In genomic region chr2:202387608-202388342, GRCh38 we compare ENCODE assay signal across 16 cellular contexts. TPM values are rescaled to one million over a fixed set of nuclear protein-coding genes. Genes with fewer than 3 reads are reported as not detected.
DNase-seq lines count a peak whose midpoint lies in the region; ATAC-seq and TF ChIP-seq lines count a peak whose summit lies in the region.
"Had no signal": no experiment of that assay in that cellular context is flagged by ENCODE, and none has a peak within 500 bp of the region (broad histone marks: within the 10 kb centered on the region; RNA-seq: fewer than 3 reads in every experiment).

No MANE protein-coding gene starts in this region.

- H3K9me2 ChIP-seq in GM23248 (ENCODE audit: insufficient read depth), result no peaks in the 10 kb centered on the region

- no peaks in the 10 kb centered on the region for H3K36me3 Mint-ChIP-seq in CD4-positive, CD25-positive, alpha-beta regulatory T cell
- no peaks in the 10 kb centered on the region for H3K36me3 Mint-ChIP-seq in activated T-cell treated with anti-CD3 and anti-CD28 coated beads, Interleukin-2, amount 50 U/mL, for 72 hours (ENCODE audit: insufficient read depth in 2 of 2)
- H3K36me3 Mint-ChIP-seq in endothelial cell (ENCODE audit: low read depth, unreplicated experiment), result peaks cover 4% of the 10 kb centered on the region

- ATAC-seq in CD4-positive, CD25-positive, alpha-beta regulatory T cell (ENCODE audit: low read depth in 2 of 2), result no peak
- ATAC-seq in activated T-cell treated with anti-CD3 and anti-CD28 coated beads, Interleukin-2, amount 50 U/mL, for 72 hours (replicated peaks in 1 of 2), result peak; percentile 26 to 54
- peak; percentile 34 to 51 for ATAC-seq in left cardiac atrium

- H3K79me2 ChIP-seq in GM23248 (ENCODE audit: insufficient read depth), result peaks cover 100% of the 10 kb centered on the region

- H2AFZ ChIP-seq in GM23248, result peak overlapping the region; percentile 10; the same call in 1 of the 2 replicates

- H3K4me3 Mint-ChIP-seq in CD4-positive, CD25-positive, alpha-beta regulatory T cell, result peak overlapping the region in 1 of 4 donors; percentile 28
- peak overlapping the region in 1 of 2 donors; percentile 37 for H3K4me3 Mint-ChIP-seq in activated T-cell treated with anti-CD3 and anti-CD28 coated beads, Interleukin-2, amount 50 U/mL, for 72 hours
- no peak overlapping the region for H3K4me3 Mint-ChIP-seq in endothelial cell (ENCODE audit: unreplicated experiment)
- H3K4me3 Mint-ChIP-seq: activated B cell treated with CpG ODN at 0.5 μM for 24 hours, CD14-positive monocyte had no signal

- TF ChIP-seq CTCF in endothelial cell (IDR thresholded peaks at IDR 0.05; ENCODE audit: unreplicated experiment) (no peak), vagina (IDR thresholded peaks at IDR 0.05) (no peak)

- H3K4me1 ChIP-seq in CD4-positive, CD25-positive, alpha-beta regulatory T cell (ENCODE audit: control insufficient read depth, insufficient read depth, low read length, poor library complexity, severe bottlenecking), result no peaks in the 10 kb centered on the region
- H3K4me1 ChIP-seq in GM23248 (ENCODE audit: insufficient read depth) (peaks cover 26% of the 10 kb centered on the region), vagina (peaks cover 44% of the 10 kb centered on the region)
- H3K4me1 ChIP-seq: Peyer's patch had no signal

- H3K4me1 Mint-ChIP-seq in CD4-positive, CD25-positive, alpha-beta regulatory T cell, result peaks cover 19 to 36% (median 26%) of the 10 kb centered on the region in 4 donors
- peaks cover 19% of the 10 kb centered on the region for H3K4me1 Mint-ChIP-seq in activated T-cell treated with anti-CD3 and anti-CD28 coated beads, Interleukin-2, amount 50 U/mL, for 72 hours (ENCODE audit: low read depth)
- H3K4me1 Mint-ChIP-seq in endothelial cell (ENCODE audit: unreplicated experiment), result peaks cover 20% of the 10 kb centered on the region

- no peaks in the 10 kb centered on the region for H3K9me3 ChIP-seq in CD4-positive, CD25-positive, alpha-beta regulatory T cell (ENCODE audit: control insufficient read depth in 2 of 2, low read length in 2 of 2)
- no peaks in the 10 kb centered on the region for H3K9me3 ChIP-seq in GM23248 (ENCODE audit: low read depth)
- no peaks in the 10 kb centered on the region for H3K9me3 ChIP-seq in vagina
- H3K9me3 ChIP-seq: Peyer's patch, thoracic aorta had no signal

- peaks cover 3% of the 10 kb centered on the region; the same call in 1 of the 2 replicates for H4K20me1 ChIP-seq in GM23248 (ENCODE audit: insufficient read depth)

- 0 out of 2 replicates have a peak overlapping the region, but pooled peaks have one; percentile 18 for H3K9ac ChIP-seq in GM23248

- H3K27ac Mint-ChIP-seq in CD4-positive, CD25-positive, alpha-beta regulatory T cell, result peak overlapping the region in 2 of 3 donors; percentile 20 to 33
- peak overlapping the region; percentile 81 for H3K27ac Mint-ChIP-seq in activated T-cell treated with anti-CD3 and anti-CD28 coated beads, Interleukin-2, amount 50 U/mL, for 72 hours
- no peak overlapping the region for H3K27ac Mint-ChIP-seq in endothelial cell (ENCODE audit: unreplicated experiment)
- H3K27ac Mint-ChIP-seq: activated B cell treated with CpG ODN at 0.5 μM for 24 hours had no signal

- no peak overlapping the region for H3K27ac ChIP-seq in CD4-positive, CD25-positive, alpha-beta regulatory T cell (ENCODE audit: insufficient read depth, low read length, poor library complexity, severe bottlenecking)
- H3K27ac ChIP-seq in GM23248, result peak overlapping the region; percentile 38
- H3K27ac ChIP-seq in vagina, result no peak overlapping the region
- H3K27ac ChIP-seq: Peyer's patch, thoracic aorta had no signal

- WGBS in GM23248 (ENCODE audit: low coverage in 1 of 2, low lambda C conversion rate in 2 of 2, missing lambda C conversion rate in 2 of 2), 2 experiments, result 34 to 35% methylated on average over 8 of the region's 8 CpGs

- intact Hi-C loops in left cardiac atrium (cut with DNase I), result no loop called here
- intact Hi-C loops in vagina (cut with DNase I), result no loop called here

- H3F3A ChIP-seq in GM23248 (ENCODE audit: insufficient read depth), result peaks cover 11% of the 10 kb centered on the region; the same call in 1 of the 2 replicates

- in situ Hi-C loops in GM23248 (cut with MboI), result no loop called here

- H3K4me3 ChIP-seq in CD4-positive, CD25-positive, alpha-beta regulatory T cell (ENCODE audit: low read depth, low read length), result no peak overlapping the region
- no peak overlapping the region for H3K4me3 ChIP-seq in GM23248
- H3K4me3 ChIP-seq in vagina, result no peak overlapping the region
- H3K4me3 ChIP-seq: Peyer's patch, thoracic aorta had no signal

- no peak for TF ChIP-seq POLR2A in vagina (IDR thresholded peaks at IDR 0.05)

- DNase-seq in CD4-positive, CD25-positive, alpha-beta regulatory T cell, result no peak
- peak; percentile 32 for DNase-seq in GM23248
- DNase-seq in activated T-cell treated with anti-CD3 and anti-CD28 coated beads, Interleukin-2, amount 50 U/mL, for 72 hours, result peak in 1 of 2 donors; percentile 3
- no peak for DNase-seq in left cardiac atrium
- no peak for DNase-seq in C1 segment of cervical spinal cord (lab: John Stamatoyannopoulos, UW)
- no peak for DNase-seq in endothelial cell (ENCODE audit: low spot score)
- DNase-seq in DMS53 (lab: John Stamatoyannopoulos, UW), result no peak
- DNase-seq in vagina (ENCODE audit: extremely low spot score in 2 of 2), result no peak
- DNase-seq: activated B cell treated with CpG ODN at 0.5 μM for 24 hours, glutamatergic neuron, mesendoderm, NCI-H187, NCI-H524 treated with DMSO at 0.1 percent for 48 hours, Peyer's patch had no signal

- H3K36me3 ChIP-seq in CD4-positive, CD25-positive, alpha-beta regulatory T cell (ENCODE audit: control insufficient read depth, insufficient read depth, low read length), result no peaks in the 10 kb centered on the region
- H3K36me3 ChIP-seq in GM23248 (ENCODE audit: low read depth), result no peaks in the 10 kb centered on the region
- no peaks in the 10 kb centered on the region for H3K36me3 ChIP-seq in vagina
- H3K36me3 ChIP-seq: Peyer's patch, thoracic aorta had no signal

- H3K27me3 ChIP-seq in CD4-positive, CD25-positive, alpha-beta regulatory T cell (ENCODE audit: control insufficient read depth, insufficient read depth, low read length), result no peaks in the 10 kb centered on the region
- H3K27me3 ChIP-seq in GM23248 (replicated peaks; ENCODE audit: insufficient read depth), result no peaks in the 10 kb centered on the region
- no peaks in the 10 kb centered on the region for H3K27me3 ChIP-seq in vagina
- H3K27me3 ChIP-seq: Peyer's patch had no signal

- H3K4me2 ChIP-seq in GM23248 (ENCODE audit: unreplicated experiment), result peak overlapping the region; percentile 25

- no peaks in the 10 kb centered on the region for H3K27me3 Mint-ChIP-seq in CD4-positive, CD25-positive, alpha-beta regulatory T cell
- H3K27me3 Mint-ChIP-seq in activated T-cell treated with anti-CD3 and anti-CD28 coated beads, Interleukin-2, amount 50 U/mL, for 72 hours (ENCODE audit: low read depth), result no peaks in the 10 kb centered on the region
- H3K27me3 Mint-ChIP-seq in endothelial cell (ENCODE audit: unreplicated experiment), result peaks cover 1% of the 10 kb centered on the region
- H3K27me3 Mint-ChIP-seq: activated B cell treated with CpG ODN at 0.5 μM for 24 hours had no signal

- no peaks in the 10 kb centered on the region for H3K9me3 Mint-ChIP-seq in CD4-positive, CD25-positive, alpha-beta regulatory T cell
- H3K9me3 Mint-ChIP-seq in activated T-cell treated with anti-CD3 and anti-CD28 coated beads, Interleukin-2, amount 50 U/mL, for 72 hours, result no peaks in the 10 kb centered on the region
- H3K9me3 Mint-ChIP-seq in endothelial cell (ENCODE audit: unreplicated experiment), result no peaks in the 10 kb centered on the region
- H3K9me3 Mint-ChIP-seq: activated B cell treated with CpG ODN at 0.5 μM for 24 hours had no signal

RNA-seq across cellular contexts. Expression of gene BMPR2, which starts 11.6 kb away (rescaled TPM):
- total RNA-seq in CD4-positive, CD25-positive, alpha-beta regulatory T cell, result 24.9 TPM
- 1 to 10 TPM; 3.7 to 5.6 (median 4.8) TPM for polyA plus RNA-seq in CD4-positive, CD25-positive, alpha-beta regulatory T cell
- 29.7 and 31.3 TPM in 2 replicates for total RNA-seq in GM23248 (2014; rRNA removed; shearing (Covaris generic))
- 17.5 and 17.8 TPM in 2 replicates for polyA plus RNA-seq in GM23248 (2016; fragmentation: Nextera tagmentation; extraction: Ambion mirVana)
- 1 to 10 TPM; 9.7 to 9.9 TPM for total RNA-seq in activated T-cell treated with anti-CD3 and anti-CD28 coated beads, Interleukin-2, amount 50 U/mL, for 72 hours
- 10 to 100 TPM; 46.7 to 65.8 TPM for total RNA-seq in left cardiac atrium
- 88.9 TPM for total RNA-seq in endothelial cell (ENCODE audit: unreplicated experiment)
- total RNA-seq in vagina, result 47.9 TPM

Comparison
In these comparisons a context has a peak if more than half of its experiments do, and no peak if none do; other contexts are left out.
1. ATAC-seq: peak in activated T-cell treated with anti-CD3 and anti-CD28 coated beads, Interleukin-2, amount 50 U/mL, for 72 hours (2 of 2) and left cardiac atrium (2 of 2); none in CD4-positive, CD25-positive, alpha-beta regulatory T cell (0 of 2).